In the genomic region with DNA sequence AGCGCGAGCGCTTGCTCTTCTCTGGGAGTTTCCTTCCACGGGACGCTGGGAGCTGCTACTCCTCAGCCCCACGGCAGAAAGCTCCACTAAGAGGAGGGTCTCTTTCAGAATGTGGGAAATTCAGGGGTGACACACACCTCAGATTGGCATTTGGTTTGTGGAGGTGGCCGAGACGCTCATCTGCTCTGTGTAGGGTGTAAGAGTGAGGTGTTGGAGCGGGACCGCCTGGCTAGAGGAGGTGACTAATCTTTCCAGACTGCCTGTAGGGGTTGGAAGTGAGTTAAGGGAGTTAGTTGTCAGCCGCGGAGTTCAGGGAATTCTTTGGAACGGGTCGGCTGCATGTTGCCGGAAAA, we compare ENCODE assay signal across 8 cellular contexts. TPM values are rescaled to one million over a fixed set of nuclear protein-coding genes. Genes with fewer than 3 reads are reported as not detected.
DNase-seq lines count a peak whose midpoint lies in the region; ATAC-seq and TF ChIP-seq lines count a peak whose summit lies in the region.

No MANE protein-coding gene starts in this region.

- H3K27ac ChIP-seq in VCaP (peak overlapping the region; percentile 96), mesendoderm (ENCODE audit: low read depth, low read length) (peak overlapping the region; percentile 54)
- H3K27ac ChIP-seq in effector memory CD4-positive, alpha-beta T cell (ENCODE audit: insufficient read depth, low read length, poor library complexity, severe bottlenecking), result peak overlapping the region; percentile 78

- H3K18ac ChIP-seq in mesendoderm (ENCODE audit: low read length), result peak overlapping the region; percentile 99

- peak overlapping the region; percentile 59 for H3K9ac ChIP-seq in mesendoderm (ENCODE audit: low read length)

- no peak overlapping the region for H2BK120ac ChIP-seq in mesendoderm (ENCODE audit: low read depth, low read length)

- no CpG with 5 or more reads among the region's 15 CpGs for WGBS in mesendoderm (ENCODE audit: extremely low coverage, insufficient coverage, low lambda C conversion rate)

- H3K4me1 ChIP-seq in effector memory CD4-positive, alpha-beta T cell (ENCODE audit: control insufficient read depth, insufficient read depth, low read length, poor library complexity, severe bottlenecking), result peaks cover 13% of the 10 kb centered on the region
- no peaks in the 10 kb centered on the region for H3K4me1 ChIP-seq in mesendoderm (ENCODE audit: control insufficient read depth, low read depth, low read length)

- ATAC-seq in HG03378 (IDR thresholded peaks at IDR 0.05; ENCODE audit: unreplicated experiment), result peak; percentile 21

- H3K4me3 ChIP-seq in effector memory CD4-positive, alpha-beta T cell (ENCODE audit: insufficient read depth, low read depth, low read length, poor library complexity, severe bottlenecking), result peak overlapping the region; percentile 90
- H3K4me3 ChIP-seq in mesendoderm (ENCODE audit: low read length), result peak overlapping the region; percentile 25

- H3K36me3 ChIP-seq in effector memory CD4-positive, alpha-beta T cell (ENCODE audit: control insufficient read depth, insufficient read depth, low read length), result peaks cover 24% of the 10 kb centered on the region
- no peaks in the 10 kb centered on the region for H3K36me3 ChIP-seq in mesendoderm (ENCODE audit: control insufficient read depth, insufficient read depth, low read length)

- peak overlapping the region; percentile 75 for H3K4me2 ChIP-seq in mesendoderm (ENCODE audit: low read length)

- H3K27me3 ChIP-seq in effector memory CD4-positive, alpha-beta T cell (replicated peaks; ENCODE audit: control insufficient read depth, insufficient read depth, low read length, poor library complexity, severe bottlenecking), result no peaks in the 10 kb centered on the region
- no peaks in the 10 kb centered on the region for H3K27me3 ChIP-seq in mesendoderm (ENCODE audit: insufficient read depth, low read length, poor library complexity)

- DNase-seq in NCI-H146 (lab: John Stamatoyannopoulos, UW) (peak; percentile 23), NCI-H146 treated with DMSO at 0.1 percent for 48 hours (lab: John Stamatoyannopoulos, UW; ENCODE audit: unreplicated experiment) (no peak), mesendoderm (peak; percentile 81)
- DNase-seq in effector memory CD4-positive, alpha-beta T cell, result peak in 2 of 3 donors; percentile 5 to 31
- DNase-seq in stimulated activated CD8-positive, alpha-beta memory T cell treated with anti-CD3 and anti-CD28 coated beads, Interleukin-7, amount 100 ng/mL, for 4 hours (ENCODE audit: low read depth in 2 of 2), result peak; percentile 15 to 46
- no peak for DNase-seq in effector CD8-positive, alpha-beta T cell (lab: John Stamatoyannopoulos, UW)

- no peak for TF ChIP-seq CTCF in VCaP (conservative IDR thresholded peaks at IDR 0.05)

- H2BK15ac ChIP-seq in mesendoderm (replicated peaks; ENCODE audit: low read depth), result no peak overlapping the region

- H2BK5ac ChIP-seq in mesendoderm (ENCODE audit: low read length), result peak overlapping the region; percentile 53

- H4K5ac ChIP-seq in mesendoderm (ENCODE audit: low read length), result no peak overlapping the region

- H2AK5ac ChIP-seq in mesendoderm (ENCODE audit: low read length), result no peak overlapping the region

- no peak overlapping the region for H3K23ac ChIP-seq in mesendoderm (ENCODE audit: low read length)

- no peaks in the 10 kb centered on the region for H3K9me3 ChIP-seq in effector memory CD4-positive, alpha-beta T cell (ENCODE audit: control insufficient read depth, low read length)

- H3K4ac ChIP-seq in mesendoderm (ENCODE audit: low read depth, low read length), result peak overlapping the region; percentile 98

- H3K79me2 ChIP-seq in mesendoderm (ENCODE audit: control insufficient read depth, insufficient read depth, low read length), result peaks cover 31% of the 10 kb centered on the region

- H4K8ac ChIP-seq in mesendoderm (ENCODE audit: low read depth, low read length), result no peak overlapping the region

- peak overlapping the region; percentile 98 for H3K56ac ChIP-seq in mesendoderm (ENCODE audit: low read length)

- H3K79me1 ChIP-seq in mesendoderm (ENCODE audit: low read length), result peaks cover 6% of the 10 kb centered on the region

RNA-seq across cellular contexts. Expression of a gene that starts 0.7 kb away (rescaled TPM):
- polyA plus RNA-seq in mesendoderm (2013, experiment 1 of 2), result 188 TPM
- 199 TPM for polyA plus RNA-seq in mesendoderm (2013, experiment 2 of 2)

RNA-seq across cellular contexts. Expression of a gene that starts 41.7 kb away (rescaled TPM):
- polyA plus RNA-seq in mesendoderm (2013, experiment 1 of 2), result 4.6 TPM
- 4.5 TPM for polyA plus RNA-seq in mesendoderm (2013, experiment 2 of 2)

Comparison
In these comparisons a context has a peak if more than half of its experiments do, and no peak if none do; other contexts are left out.
1. DNase-seq: peak in NCI-H146 (single experiment), effector memory CD4-positive, alpha-beta T cell (2 of 3), mesendoderm (single experiment) and stimulated activated CD8-positive, alpha-beta memory T cell treated with anti-CD3 and anti-CD28 coated beads, Interleukin-7, amount 100 ng/mL, for 4 hours (2 of 2); none in NCI-H146 treated with DMSO at 0.1 percent for 48 hours (single experiment) and effector CD8-positive, alpha-beta T cell (single experiment).
2. Peak in every context shown above with its lines, with median percentiles within 50 percentile points of each other: H3K27ac ChIP-seq.